ENCODE assay signal across 8 cellular contexts in the genomic region with DNA sequence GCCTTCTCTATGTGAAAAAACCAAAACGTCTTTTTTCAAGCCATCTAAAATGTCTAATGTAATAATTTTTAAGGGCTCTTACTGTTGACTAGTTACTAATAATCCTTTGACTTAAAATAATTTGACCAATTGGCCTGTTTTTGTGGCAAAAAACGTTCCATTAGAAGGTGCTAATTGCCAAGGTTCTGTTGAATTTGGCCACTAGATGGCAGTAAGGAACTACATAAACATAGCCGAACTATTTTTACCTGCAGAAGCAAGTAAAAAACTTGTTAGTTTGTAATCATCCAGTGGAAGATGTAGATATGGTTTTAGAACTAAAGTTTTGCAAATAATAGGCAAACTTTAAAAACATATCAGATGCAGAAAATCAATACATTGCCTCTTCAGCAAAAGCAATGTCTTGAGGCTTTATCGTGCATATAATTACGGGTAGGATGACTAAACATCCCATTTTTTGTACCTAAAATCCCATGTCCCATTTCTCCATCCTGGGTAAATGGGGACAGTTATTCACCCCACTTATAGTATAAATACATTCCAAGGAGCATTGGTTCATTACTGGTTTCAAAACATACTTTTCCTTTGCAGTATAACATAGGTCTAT. TPM values are rescaled to one million over a fixed set of nuclear protein-coding genes. Genes with fewer than 3 reads are reported as not detected.
DNase-seq lines count a peak whose midpoint lies in the region; ATAC-seq, FAIRE-seq and TF ChIP-seq lines count a peak whose summit lies in the region.

No MANE protein-coding gene starts in this region.

- DNase-seq in AG04449 (ENCODE audit: low read depth, low spot score) (no peak), ELR (ENCODE audit: low read depth) (peak; percentile 61), MV-4-11 (lab: John Stamatoyannopoulos, UW) (peak; percentile 14), left cardiac atrium (no peak), small intestine (peak; percentile 50)

- H3K36me3 ChIP-seq in small intestine (ENCODE audit: control insufficient read depth in 2 of 2, insufficient read depth in 2 of 2, low read length in 2 of 2) = no peaks in the 10 kb centered on the region

- POLR2A ChIA-PET in AG04449 (lab: Yijun Ruan, JAX) = no interaction called here

- intact Hi-C loops in left cardiac atrium (cut with DNase I) = loop anchor here (1.0 to 10.0 kb wide), 5 partner anchors 139 to 239 kb away; no protein-coding TSS in a partner anchor

- no peaks in the 10 kb centered on the region for H3K4me1 ChIP-seq in small intestine (ENCODE audit: control insufficient read depth in 2 of 2, insufficient read depth in 1 of 2, low read depth in 1 of 2, low read length in 1 of 2)

- CTCF ChIA-PET in AG04449 (lab: Yijun Ruan, JAX) = interaction anchor here (1.5 to 8.9 kb wide), 4 partner anchors 12 to 241 kb away, joined by 3 to 122 read pairs (median 61); no protein-coding TSS in a partner anchor

- 36 to 40% (median 39%) methylated on average over 5 of the region's 5 CpGs for WGBS in small intestine, 3 donors

- no peaks in the 10 kb centered on the region for H3K27me3 ChIP-seq in small intestine (ENCODE audit: control insufficient read depth in 2 of 2, insufficient read depth in 2 of 2, low read length in 2 of 2)

- FAIRE-seq in small intestine (lab: Jason Lieb, UNC) = peak; percentile 41

- H3K4me3 ChIP-seq in AG04449 (ENCODE audit: low read depth, low read length) (no peak overlapping the region), WI38 (ENCODE audit: low read depth, low read length) (no peak overlapping the region), small intestine (ENCODE audit: low read depth in 1 of 2, low read length in 2 of 2) (no peak overlapping the region)

- no peaks in the 10 kb centered on the region for H3K9me3 ChIP-seq in small intestine (ENCODE audit: control insufficient read depth, low read depth)

- no peak overlapping the region for H3K27ac ChIP-seq in small intestine (ENCODE audit: low read depth in 1 of 2, low read length in 1 of 2)

- peak; percentile 43 for TF ChIP-seq CTCF in AG04449 (IDR thresholded peaks at IDR 0.05; ENCODE audit: insufficient read depth, low read length, missing control alignments)
- peak; percentile 49; the same call in 1 of the 2 replicates for TF ChIP-seq CTCF in WI38 (IDR thresholded peaks at IDR 0.05; ENCODE audit: low read depth, low read length)

- peak; percentile 35 to 49 for ATAC-seq in left cardiac atrium
- no peak for ATAC-seq in HG03439 (IDR thresholded peaks at IDR 0.05; ENCODE audit: unreplicated experiment)
- no peak for ATAC-seq in GM21367 (IDR thresholded peaks at IDR 0.05; ENCODE audit: unreplicated experiment)

RNA-seq across cellular contexts. Expression of gene PROM1, which starts 57.6 kb away (rescaled TPM):
- 1 to 10 TPM; 5.5 to 5.8 TPM for total RNA-seq in left cardiac atrium
- polyA plus RNA-seq in small intestine = 1 to 10 TPM in 2 of 3 donors, under 1 TPM in 1; 0.45 to 8.4 (median 1.1) TPM

Comparison
In these comparisons a context has a peak if more than half of its experiments do, and no peak if none do; other contexts are left out.
1. DNase-seq: peak in ELR (single experiment), MV-4-11 (single experiment) and small intestine (single experiment); none in AG04449 (single experiment) and left cardiac atrium (single experiment).
2. ATAC-seq: peak in left cardiac atrium (2 of 2); none in HG03439 (single experiment) and GM21367 (single experiment).